ENCODE assay signal across 8 cellular contexts in the genomic region with DNA sequence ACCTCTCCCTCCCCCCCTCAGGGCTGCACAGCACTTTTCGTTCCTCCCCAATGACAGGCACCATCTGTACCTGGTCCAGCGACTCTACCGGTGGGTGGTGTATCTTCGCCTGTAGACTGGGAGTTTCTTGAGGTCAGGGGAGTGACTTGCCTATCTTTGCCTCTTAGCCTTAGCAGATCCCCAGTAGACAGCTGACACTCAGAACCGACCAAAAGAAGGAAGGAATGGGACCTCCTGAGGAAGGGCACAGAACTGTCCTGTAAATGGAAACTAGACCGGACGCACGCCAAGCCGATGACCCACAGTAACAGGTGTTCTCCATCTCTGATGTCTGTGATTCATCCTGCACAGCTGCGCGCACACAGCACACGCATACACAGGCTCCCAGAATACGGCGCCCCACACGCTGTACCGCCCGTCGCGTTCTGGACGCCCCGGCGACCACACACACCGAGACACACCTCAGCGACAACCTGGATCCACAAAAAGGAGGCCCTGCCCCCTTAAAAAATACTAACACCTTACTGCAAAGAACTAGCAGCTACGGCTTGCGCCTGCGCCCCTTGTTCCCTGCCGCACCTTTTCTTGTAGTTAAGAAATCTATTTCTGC. TPM values are rescaled to one million over a fixed set of nuclear protein-coding genes. Genes with fewer than 3 reads are reported as not detected.
DNase-seq lines count a peak whose midpoint lies in the region; ATAC-seq, FAIRE-seq and TF ChIP-seq lines count a peak whose summit lies in the region.

No MANE protein-coding gene starts in this region.

- DNase-seq in NCI-H1694 treated with DMSO at 0.1 percent for 48 hours (lab: John Stamatoyannopoulos, UW), result peak; percentile 38
- DNase-seq in NCI-H1694 (lab: John Stamatoyannopoulos, UW), result no peak
- DNase-seq in NCI-H146 treated with DMSO at 0.1 percent for 48 hours (lab: John Stamatoyannopoulos, UW; ENCODE audit: unreplicated experiment), result peak; percentile 30
- peak; percentile 79 for DNase-seq in activated CD4-positive, alpha-beta memory T cell treated with anti-CD3 and anti-CD28 coated beads for 36 hours
- DNase-seq in endothelial cell of umbilical vein (ENCODE audit: low read depth, low spot score), result peak; percentile 6
- DNase-seq in type B pancreatic cell (ENCODE audit: extremely low spot score, unreplicated experiment), result no peak

- FAIRE-seq in endothelial cell of umbilical vein (lab: Jason Lieb, UNC), result peak; percentile 15

- POLR2A ChIA-PET in activated CD4-positive, alpha-beta memory T cell treated with anti-CD3 and anti-CD28 coated beads for 36 hours (lab: Charles Lee), result interaction anchor here (1.0 to 4.9 kb wide), 4 partner anchors 12 to 168 kb away, joined by 3 to 36 read pairs (median 11); partner anchors contain the start of gene MAP3K9
- POLR2A ChIA-PET in endothelial cell of umbilical vein (lab: Charles Lee), result no interaction called here

- no peak for TF ChIP-seq CTCF in endothelial cell of umbilical vein (IDR thresholded peaks at IDR 0.05; ENCODE audit: extremely low read depth in 1 of 2, insufficient read depth in 1 of 2, low read depth in 1 of 2, low read length in 2 of 2)
- no peak for TF ChIP-seq CTCF in type B pancreatic cell (conservative IDR thresholded peaks at IDR 0.05)

- H3K4me1 ChIP-seq in endothelial cell of umbilical vein (ENCODE audit: control insufficient read depth, extremely low read depth, insufficient read depth, low read length), result no peaks in the 10 kb centered on the region
- peaks cover 0 to 6% of the 10 kb centered on the region in 2 donors for H3K4me1 ChIP-seq in muscle layer of duodenum (ENCODE audit: control insufficient read depth in 1 of 2, insufficient read depth in 2 of 2, low read length in 2 of 2)

- peak overlapping the region; percentile 92 for H3K27ac Mint-ChIP-seq in activated CD4-positive, alpha-beta memory T cell treated with anti-CD3 and anti-CD28 coated beads for 36 hours
- H3K27ac Mint-ChIP-seq in type B pancreatic cell, result peak overlapping the region; percentile 95

- no peaks in the 10 kb centered on the region for H3K9me3 ChIP-seq in endothelial cell of umbilical vein (replicated peaks; ENCODE audit: control insufficient read depth, insufficient read depth, low read length)
- no peaks in the 10 kb centered on the region for H3K9me3 ChIP-seq in muscle layer of duodenum (ENCODE audit: control insufficient read depth in 1 of 2, low read length in 2 of 2)

- no peaks in the 10 kb centered on the region for H3K79me2 ChIP-seq in endothelial cell of umbilical vein (ENCODE audit: control insufficient read depth, insufficient read depth, low read length)

- peak overlapping the region; percentile 48 for H2AFZ ChIP-seq in endothelial cell of umbilical vein (ENCODE audit: low read depth, low read length)

- H3K36me3 ChIP-seq in endothelial cell of umbilical vein (ENCODE audit: control insufficient read depth in 2 of 2, extremely low read depth in 1 of 2, insufficient read depth in 2 of 2, low read length in 2 of 2) (no peaks in the 10 kb centered on the region), muscle layer of duodenum (ENCODE audit: control insufficient read depth in 1 of 2, insufficient read depth in 2 of 2, low read length in 2 of 2) (no peaks in the 10 kb centered on the region)

- H3K36me3 Mint-ChIP-seq in activated CD4-positive, alpha-beta memory T cell treated with anti-CD3 and anti-CD28 coated beads for 36 hours, result peaks cover 2% of the 10 kb centered on the region
- no peaks in the 10 kb centered on the region for H3K36me3 Mint-ChIP-seq in type B pancreatic cell

- intact Hi-C loops in activated CD4-positive, alpha-beta memory T cell treated with anti-CD3 and anti-CD28 coated beads for 36 hours (cut with micrococcal nuclease), result loop anchor here (2.0 to 10.0 kb wide), 3 partner anchors 71 to 1026 kb away; partner anchors contain the start of genes MAP3K9 and SUSD6
- intact Hi-C loops in endothelial cell of umbilical vein (cut with micrococcal nuclease), result loop anchor here (2.0 to 5.0 kb wide), 2 partner anchors 40 to 71 kb away; partner anchors contain the start of gene MED6

- peaks cover 4% of the 10 kb centered on the region for H3K9me3 Mint-ChIP-seq in activated CD4-positive, alpha-beta memory T cell treated with anti-CD3 and anti-CD28 coated beads for 36 hours
- H3K9me3 Mint-ChIP-seq in type B pancreatic cell, result no peaks in the 10 kb centered on the region

- H3K27ac ChIP-seq in endothelial cell of umbilical vein (ENCODE audit: insufficient read depth, low read depth, low read length), result no peak overlapping the region
- no peak overlapping the region for H3K27ac ChIP-seq in muscle layer of duodenum (ENCODE audit: low read length)

- dilution Hi-C loops in endothelial cell of umbilical vein (cut with MboI; ENCODE audit: extremely low pct_ligation_motif_present, low sequenced_read_pairs), result no loop called here

- TF ChIP-seq POLR2A in endothelial cell of umbilical vein (IDR thresholded peaks at IDR 0.05; ENCODE audit: low read depth, low read length), result no peak

- H3K4me3 ChIP-seq in endothelial cell of umbilical vein (replicated peaks in 1 of 3; ENCODE audit: insufficient read depth in 1 of 3, low read depth in 1 of 3, low read length in 3 of 3) (peak overlapping the region in 1 of 3 experiments; percentile 53), muscle layer of duodenum (ENCODE audit: low read depth in 1 of 2, low read length in 2 of 2) (peak overlapping the region; percentile 55 to 67)

- no peak overlapping the region for H3K9ac ChIP-seq in endothelial cell of umbilical vein (replicated peaks; ENCODE audit: extremely low read depth, insufficient read depth, low read length)

- no peaks in the 10 kb centered on the region for H3K27me3 Mint-ChIP-seq in activated CD4-positive, alpha-beta memory T cell treated with anti-CD3 and anti-CD28 coated beads for 36 hours
- H3K27me3 Mint-ChIP-seq in type B pancreatic cell, result peaks cover 49% of the 10 kb centered on the region

- peak overlapping the region; percentile 89 for H3K4me3 Mint-ChIP-seq in activated CD4-positive, alpha-beta memory T cell treated with anti-CD3 and anti-CD28 coated beads for 36 hours
- peak overlapping the region; percentile 97 for H3K4me3 Mint-ChIP-seq in type B pancreatic cell

- H3K9me1 ChIP-seq in endothelial cell of umbilical vein (replicated peaks; ENCODE audit: control insufficient read depth, extremely low read depth, insufficient read depth, low read length), result no peaks in the 10 kb centered on the region

- peak; percentile 61 for ATAC-seq in HG02642 (IDR thresholded peaks at IDR 0.05; ENCODE audit: poor library complexity, unreplicated experiment)

- peak overlapping the region; percentile 2 for H3K4me2 ChIP-seq in endothelial cell of umbilical vein (ENCODE audit: insufficient read depth, low read length)

- peaks cover 44% of the 10 kb centered on the region for H3K4me1 Mint-ChIP-seq in activated CD4-positive, alpha-beta memory T cell treated with anti-CD3 and anti-CD28 coated beads for 36 hours (ENCODE audit: low read depth)
- peaks cover 22% of the 10 kb centered on the region for H3K4me1 Mint-ChIP-seq in type B pancreatic cell (ENCODE audit: unreplicated experiment)

- H3K27me3 ChIP-seq in endothelial cell of umbilical vein (ENCODE audit: control insufficient read depth in 2 of 2, insufficient read depth in 2 of 2, low read length in 2 of 2) (peaks cover 34 to 44% of the 10 kb centered on the region in 2 experiments), muscle layer of duodenum (ENCODE audit: low read depth, low read length) (peaks cover 16% of the 10 kb centered on the region)

- BruUV-seq in endothelial cell of umbilical vein (replicated peaks; lab: Mats Ljungman, UMichigan), result no TSS peak

- CTCF ChIA-PET in activated CD4-positive, alpha-beta memory T cell treated with anti-CD3 and anti-CD28 coated beads for 36 hours (lab: Charles Lee), result interaction anchor here (0.6 to 2.1 kb wide), 5 partner anchors 13 to 242 kb away, joined by 4 to 8 read pairs (median 5); no protein-coding TSS in a partner anchor
- CTCF ChIA-PET in endothelial cell of umbilical vein (lab: Charles Lee), result interaction anchor here (1.1 to 1.4 kb wide), 2 partner anchors 18 to 20 kb away, joined by 3 to 5 read pairs; no protein-coding TSS in a partner anchor

- H4K20me1 ChIP-seq in endothelial cell of umbilical vein (replicated peaks; ENCODE audit: control insufficient read depth, extremely low read depth, insufficient read depth, low read length), result no peaks in the 10 kb centered on the region

TF ChIP-seq in endothelial cell of umbilical vein, 7 proteins besides CTCF, POLR2A, EP300 and RAD21:
- TF ChIP-seq POLR2AphosphoS5 (IDR thresholded peaks at IDR 0.05; ENCODE audit: insufficient read depth, low read depth, low read length) (no peak), EZH2 (IDR thresholded peaks at IDR 0.05; ENCODE audit: borderline replicate concordance, low read depth, low read length, severe bottlenecking) (peak; percentile 87), MYC (IDR thresholded peaks at IDR 0.05; ENCODE audit: low read depth, low read length) (no peak)

RNA-seq across cellular contexts. Expression of gene TTC9, which starts 0.7 kb away (rescaled TPM):
- total RNA-seq in activated CD4-positive, alpha-beta memory T cell treated with anti-CD3 and anti-CD28 coated beads for 36 hours, result 1 to 10 TPM; 8.6 to 9.5 TPM
- total RNA-seq in endothelial cell of umbilical vein, result 0.09 TPM in 1 of 2 replicates, not detected in the other
- 0.06 TPM in 2 replicates for polyA plus RNA-seq in endothelial cell of umbilical vein
- 0.05 and 0.07 TPM in 2 replicates for polyA plus RNA-seq in endothelial cell of umbilical vein (2011; cell fraction: cytosol; rRNA removed)
- polyA plus RNA-seq in endothelial cell of umbilical vein (2011; cell fraction: nucleus; rRNA removed), result 0.03 TPM in 1 of 2 replicates, not detected in the other
- polyA plus RNA-seq in endothelial cell of umbilical vein (2012), result 0.04 TPM in 1 of 2 replicates, not detected in the other
- polyA minus RNA-seq in endothelial cell of umbilical vein, result 0.06 and 0.10 TPM in 2 replicates
- 0.61 TPM for polyA minus RNA-seq in endothelial cell of umbilical vein (2011; cell fraction: cytosol; rRNA and poly(A)+ RNA removed)
- not detected in 2 replicates for polyA minus RNA-seq in endothelial cell of umbilical vein (2011; cell fraction: nucleus; rRNA and poly(A)+ RNA removed)
- total RNA-seq in type B pancreatic cell (ENCODE audit: low replicate concordance), result 14.9 and 32.0 TPM in 2 replicates

RNA-seq across cellular contexts. Expression of gene MED6, which starts 40.6 kb away (rescaled TPM):
- 10 to 100 TPM; 39.7 to 47.1 TPM for total RNA-seq in activated CD4-positive, alpha-beta memory T cell treated with anti-CD3 and anti-CD28 coated beads for 36 hours
- 38.8 and 41.5 TPM in 2 replicates for total RNA-seq in endothelial cell of umbilical vein
- polyA plus RNA-seq in endothelial cell of umbilical vein, result 19.2 and 22.8 TPM in 2 replicates
- 31.6 and 37.1 TPM in 2 replicates for polyA plus RNA-seq in endothelial cell of umbilical vein (2011; cell fraction: cytosol; rRNA removed)
- 34.3 and 43.9 TPM in 2 replicates for polyA plus RNA-seq in endothelial cell of umbilical vein (2011; cell fraction: nucleus; rRNA removed)
- polyA plus RNA-seq in endothelial cell of umbilical vein (2012), result 32.5 and 48.0 TPM in 2 replicates
- polyA minus RNA-seq in endothelial cell of umbilical vein, result 28.7 and 36.4 TPM in 2 replicates
- 17.8 TPM for polyA minus RNA-seq in endothelial cell of umbilical vein (2011; cell fraction: cytosol; rRNA and poly(A)+ RNA removed)
- 69.2 and 100.0 TPM in 2 replicates for polyA minus RNA-seq in endothelial cell of umbilical vein (2011; cell fraction: nucleus; rRNA and poly(A)+ RNA removed)
- 43.4 and 46.5 TPM in 2 replicates for total RNA-seq in type B pancreatic cell (ENCODE audit: low replicate concordance)

Comparison
In these comparisons a context has a peak if more than half of its experiments do, and no peak if none do; other contexts are left out.
1. DNase-seq: peak in NCI-H1694 treated with DMSO at 0.1 percent for 48 hours (single experiment), NCI-H146 treated with DMSO at 0.1 percent for 48 hours (single experiment), activated CD4-positive, alpha-beta memory T cell treated with anti-CD3 and anti-CD28 coated beads for 36 hours (single experiment) and endothelial cell of umbilical vein (single experiment); none in NCI-H1694 (single experiment) and type B pancreatic cell (single experiment).